Comparison of ENCODE assay signal across 9 cellular contexts in the genomic region with DNA sequence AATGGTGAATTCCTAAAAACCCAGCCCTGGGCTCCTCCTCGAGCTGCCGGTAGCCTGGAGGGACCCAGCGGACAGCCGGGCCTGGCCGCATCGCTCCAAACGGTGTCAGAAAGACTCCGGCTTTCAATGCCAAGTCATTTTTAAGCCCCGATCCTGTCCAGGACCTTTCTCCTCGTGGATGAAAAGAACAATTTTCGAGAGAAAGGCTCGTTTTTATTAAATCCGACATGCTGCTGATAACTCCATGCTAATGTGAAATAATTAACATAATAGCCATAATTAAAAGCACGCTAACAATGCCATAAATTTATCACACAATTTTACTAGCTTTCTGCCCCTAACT. TPM values are rescaled to one million over a fixed set of nuclear protein-coding genes. Genes with fewer than 3 reads are reported as not detected.
A peak's percentile ranks its signal among the peaks of the same experiment; 100 is the strongest.
DNase-seq lines count a peak whose midpoint lies in the region; ATAC-seq and TF ChIP-seq lines count a peak whose summit lies in the region.
"Had no signal": no experiment of that assay in that cellular context is flagged by ENCODE, and none has a peak within 500 bp of the region (broad histone marks: within the 10 kb centered on the region; RNA-seq: fewer than 3 reads in every experiment).

No MANE protein-coding gene starts in this region.

- no peak overlapping the region for H4K8ac ChIP-seq in neuronal stem cell (ENCODE audit: low read depth, low read length)

- H3K4me3 ChIP-seq in KMS-11 (IDR thresholded peaks at IDR 0.05; ENCODE audit: insufficient read depth, low read depth, low read length) (peak overlapping the region; percentile 94), breast epithelium (peak overlapping the region in 2 of 3 donors; percentile 50 to 62), neuronal stem cell (ENCODE audit: low read length in 2 of 2) (peak overlapping the region; percentile 15 to 16)

- no peak overlapping the region for H3K23ac ChIP-seq in neuronal stem cell (ENCODE audit: low read depth, low read length, poor library complexity)

- H3K36me3 ChIP-seq in KMS-11 (ENCODE audit: insufficient read depth) (no peaks in the 10 kb centered on the region), breast epithelium (no peaks in the 10 kb centered on the region), neuronal stem cell (replicated peaks in 1 of 2; ENCODE audit: control insufficient read depth in 2 of 2, insufficient read depth in 2 of 2, low read length in 2 of 2) (no peaks in the 10 kb centered on the region)

- H3K18ac ChIP-seq in neuronal stem cell (ENCODE audit: low read length): no peak overlapping the region

- no peak overlapping the region for H3K4ac ChIP-seq in neuronal stem cell (ENCODE audit: low read length)

- intact Hi-C loops in breast epithelium (cut with DNase I; ENCODE audit: low total_unique reads): no loop called here

- no peak overlapping the region for H2AK5ac ChIP-seq in neuronal stem cell (ENCODE audit: low read depth, low read length)

- no peaks in the 10 kb centered on the region for H4K20me1 ChIP-seq in KMS-11 (ENCODE audit: insufficient read depth)

- WGBS in neuronal stem cell (ENCODE audit: extremely low coverage in 2 of 2, insufficient read length in 2 of 2, insufficient replicate concordance in 1 of 2), 2 donors: no CpG with 5 or more reads among the region's 14 CpGs

- no peak overlapping the region for H2BK15ac ChIP-seq in neuronal stem cell (ENCODE audit: low read length)

- H2AFZ ChIP-seq in KMS-11 (ENCODE audit: low read depth) (peak overlapping the region; percentile 93), neuronal stem cell (ENCODE audit: low read length) (peak overlapping the region; percentile 78)

- H2BK5ac ChIP-seq in neuronal stem cell (ENCODE audit: low read length): no peak overlapping the region

- no peak overlapping the region for H2BK12ac ChIP-seq in neuronal stem cell (ENCODE audit: low read length)

- no peak for TF ChIP-seq CTCF in KMS-11 (conservative IDR thresholded peaks at IDR 0.05; ENCODE audit: low read depth, low read length)
- TF ChIP-seq CTCF in breast epithelium (IDR thresholded peaks at IDR 0.05): no peak

- H3K27ac ChIP-seq in KMS-11 (peak overlapping the region; percentile 38; the same call in 1 of the 2 replicates), breast epithelium (no peak overlapping the region), neuronal stem cell (replicated peaks; ENCODE audit: low read length) (no peak overlapping the region)

- no peak overlapping the region for H4K91ac ChIP-seq in neuronal stem cell (ENCODE audit: low read depth, low read length, poor library complexity)

- ATAC-seq in GM18873 (IDR thresholded peaks at IDR 0.05; ENCODE audit: low FRiP score, unreplicated experiment) (no peak), GM18861 (IDR thresholded peaks at IDR 0.05; ENCODE audit: unreplicated experiment) (no peak)

- peak; percentile 79 for DNase-seq in DMS53 (lab: John Stamatoyannopoulos, UW)
- DNase-seq in breast epithelium (ENCODE audit: low spot score in 2 of 2): no peak
- no peak for DNase-seq in neuronal stem cell (ENCODE audit: low spot score)
- DNase-seq in 8988T: no peak
- DNase-seq in anterior cingulate cortex (lab: John Stamatoyannopoulos, UW): no peak

- H3K14ac ChIP-seq in neuronal stem cell (ENCODE audit: low read length): no peak overlapping the region

- no peak overlapping the region for H2BK120ac ChIP-seq in neuronal stem cell (ENCODE audit: low read depth, low read length)

- H3K79me1 ChIP-seq in neuronal stem cell (ENCODE audit: low read depth, low read length): no peaks in the 10 kb centered on the region

- H3K9me3 ChIP-seq in breast epithelium: no peaks in the 10 kb centered on the region
- peaks cover 0 to 3% of the 10 kb centered on the region in 2 donors for H3K9me3 ChIP-seq in neuronal stem cell (replicated peaks in 1 of 2; ENCODE audit: control insufficient read depth in 2 of 2, insufficient read depth in 1 of 2, low read depth in 1 of 2, low read length in 2 of 2)

- TF ChIP-seq POLR2A in breast epithelium (IDR thresholded peaks at IDR 0.05): no peak

- peaks cover 11% of the 10 kb centered on the region for H3K4me1 ChIP-seq in KMS-11 (ENCODE audit: low read depth, poor library complexity, severe bottlenecking)
- no peaks in the 10 kb centered on the region for H3K4me1 ChIP-seq in breast epithelium
- H3K4me1 ChIP-seq in neuronal stem cell (ENCODE audit: control insufficient read depth in 2 of 2, insufficient read depth in 1 of 2, low read depth in 1 of 2, low read length in 2 of 2): peaks cover 0 to 2% of the 10 kb centered on the region in 2 donors

- H3K4me2 ChIP-seq in KMS-11: peak overlapping the region; percentile 97
- H3K4me2 ChIP-seq in neuronal stem cell (ENCODE audit: insufficient read depth, low read length, poor library complexity, severe bottlenecking): peak overlapping the region; percentile 82

- H3K9ac ChIP-seq in KMS-11 (peak overlapping the region; percentile 53; the same call in 1 of the 2 replicates), neuronal stem cell (ENCODE audit: low read depth, low read length, poor library complexity) (no peak overlapping the region)

- no peaks in the 10 kb centered on the region for H3K27me3 ChIP-seq in KMS-11 (ENCODE audit: insufficient read depth, low read depth)
- H3K27me3 ChIP-seq in breast epithelium: peaks cover 5 to 77% of the 10 kb centered on the region in 2 donors
- H3K27me3 ChIP-seq in neuronal stem cell (ENCODE audit: control insufficient read depth in 3 of 3, insufficient read depth in 3 of 3, low read depth in 1 of 3, low read length in 3 of 3): peaks cover 44 to 94% (median 71%) of the 10 kb centered on the region in 3 experiments

- no peaks in the 10 kb centered on the region for H3K79me2 ChIP-seq in KMS-11 (ENCODE audit: insufficient read depth, low read depth)

RNA-seq across cellular contexts. Expression of a gene that starts 4.6 kb away (rescaled TPM):
- total RNA-seq in breast epithelium: not detected
- not detected for polyA plus RNA-seq in neuronal stem cell (2013, experiment 1 of 2)
- not detected for polyA plus RNA-seq in neuronal stem cell (2013, experiment 2 of 2)
- total RNA-seq: kidney epithelial cell had no signal

RNA-seq across cellular contexts. Expression of a gene that starts 49.6 kb away (rescaled TPM):
- total RNA-seq in breast epithelium: 10 to 100 TPM in 2 of 3 donors, 1 to 10 TPM in 1; 8.8 to 17.7 (median 14.1) TPM
- 10.4 TPM for polyA plus RNA-seq in neuronal stem cell (2013, experiment 1 of 2)
- 10.5 TPM for polyA plus RNA-seq in neuronal stem cell (2013, experiment 2 of 2)

Comparison
In these comparisons a context has a peak if more than half of its experiments do, and no peak if none do; other contexts are left out.
1. H3K4me3 ChIP-seq: peak in every context shown above with its lines; median percentile 94 in KMS-11; 56 in breast epithelium; 16 in neuronal stem cell.